1 cellular context compared by ENCODE assay signal in the genomic region with DNA sequence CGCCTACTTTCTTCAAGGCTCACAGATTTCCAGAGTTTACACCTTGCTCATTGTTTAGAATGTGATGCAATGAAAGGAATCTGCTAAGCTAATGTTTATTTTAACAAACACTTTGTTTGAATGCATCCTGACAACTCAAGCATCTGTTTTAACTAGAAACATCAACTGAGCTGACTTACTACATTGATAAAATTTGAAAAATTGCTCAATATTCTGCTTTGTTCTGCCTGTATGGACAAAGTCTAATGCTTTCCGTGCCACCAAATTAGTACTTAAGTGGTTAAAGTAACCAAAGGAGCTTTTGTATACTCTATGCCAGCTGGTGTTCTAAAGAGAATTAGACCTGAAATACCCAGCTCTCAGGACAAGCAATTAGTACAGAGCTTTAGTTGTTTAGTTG.
TF ChIP-seq lines count a peak whose summit lies in the region.

No MANE protein-coding gene starts in this region.

TF ChIP-seq in HepG2, 621 proteins besides CTCF, POLR2A, EP300 and RAD21 (continued from another document):
- no peak for TF ChIP-seq RBM39 (IDR thresholded peaks at IDR 0.05; ENCODE audit: low read depth, low read length, poor library complexity, severe bottlenecking)
- TF ChIP-seq, protein P1, sequence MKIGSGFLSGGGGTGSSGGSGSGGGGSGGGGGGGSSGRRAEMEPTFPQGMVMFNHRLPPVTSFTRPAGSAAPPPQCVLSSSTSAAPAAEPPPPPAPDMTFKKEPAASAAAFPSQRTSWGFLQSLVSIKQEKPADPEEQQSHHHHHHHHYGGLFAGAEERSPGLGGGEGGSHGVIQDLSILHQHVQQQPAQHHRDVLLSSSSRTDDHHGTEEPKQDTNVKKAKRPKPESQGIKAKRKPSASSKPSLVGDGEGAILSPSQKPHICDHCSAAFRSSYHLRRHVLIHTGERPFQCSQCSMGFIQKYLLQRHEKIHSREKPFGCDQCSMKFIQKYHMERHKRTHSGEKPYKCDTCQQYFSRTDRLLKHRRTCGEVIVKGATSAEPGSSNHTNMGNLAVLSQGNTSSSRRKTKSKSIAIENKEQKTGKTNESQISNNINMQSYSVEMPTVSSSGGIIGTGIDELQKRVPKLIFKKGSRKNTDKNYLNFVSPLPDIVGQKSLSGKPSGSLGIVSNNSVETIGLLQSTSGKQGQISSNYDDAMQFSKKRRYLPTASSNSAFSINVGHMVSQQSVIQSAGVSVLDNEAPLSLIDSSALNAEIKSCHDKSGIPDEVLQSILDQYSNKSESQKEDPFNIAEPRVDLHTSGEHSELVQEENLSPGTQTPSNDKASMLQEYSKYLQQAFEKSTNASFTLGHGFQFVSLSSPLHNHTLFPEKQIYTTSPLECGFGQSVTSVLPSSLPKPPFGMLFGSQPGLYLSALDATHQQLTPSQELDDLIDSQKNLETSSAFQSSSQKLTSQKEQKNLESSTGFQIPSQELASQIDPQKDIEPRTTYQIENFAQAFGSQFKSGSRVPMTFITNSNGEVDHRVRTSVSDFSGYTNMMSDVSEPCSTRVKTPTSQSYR (CRISPR knock-in tag; IDR thresholded peaks at IDR 0.05; ENCODE audit: borderline replicate concordance) = peak; percentile 25; the same call in 1 of the 2 replicates
- TF ChIP-seq GZF1 (CRISPR knock-in tag; IDR thresholded peaks at IDR 0.05) = no peak
- no peak for TF ChIP-seq ZNF772 (CRISPR knock-in tag; IDR thresholded peaks at IDR 0.05)
- TF ChIP-seq, protein P2, sequence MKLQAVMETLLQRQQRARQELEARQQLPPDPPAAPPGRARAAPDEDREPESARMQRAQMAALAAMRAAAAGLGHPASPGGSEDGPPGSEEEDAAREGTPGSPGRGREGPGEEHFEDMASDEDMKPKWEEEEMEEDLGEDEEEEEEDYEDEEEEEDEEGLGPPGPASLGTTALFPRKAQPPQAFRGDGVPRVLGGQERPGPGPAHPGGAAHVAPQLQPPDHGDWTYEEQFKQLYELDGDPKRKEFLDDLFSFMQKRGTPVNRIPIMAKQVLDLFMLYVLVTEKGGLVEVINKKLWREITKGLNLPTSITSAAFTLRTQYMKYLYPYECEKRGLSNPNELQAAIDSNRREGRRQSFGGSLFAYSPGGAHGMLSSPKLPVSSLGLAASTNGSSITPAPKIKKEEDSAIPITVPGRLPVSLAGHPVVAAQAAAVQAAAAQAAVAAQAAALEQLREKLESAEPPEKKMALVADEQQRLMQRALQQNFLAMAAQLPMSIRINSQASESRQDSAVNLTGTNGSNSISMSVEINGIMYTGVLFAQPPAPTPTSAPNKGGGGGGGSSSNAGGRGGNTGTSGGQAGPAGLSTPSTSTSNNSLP (IDR thresholded peaks at IDR 0.05; ENCODE audit: low read depth, low read length) = peak; percentile 67
- TF ChIP-seq, protein P3, sequence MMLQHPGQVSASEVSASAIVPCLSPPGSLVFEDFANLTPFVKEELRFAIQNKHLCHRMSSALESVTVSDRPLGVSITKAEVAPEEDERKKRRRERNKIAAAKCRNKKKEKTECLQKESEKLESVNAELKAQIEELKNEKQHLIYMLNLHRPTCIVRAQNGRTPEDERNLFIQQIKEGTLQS (CRISPR knock-in tag; IDR thresholded peaks at IDR 0.05) = no peak
- no peak for TF ChIP-seq SOX6 (IDR thresholded peaks at IDR 0.05)
- peak; percentile 94 for TF ChIP-seq SOX6 (CRISPR knock-in tag; IDR thresholded peaks at IDR 0.05)
- no peak for TF ChIP-seq CREB1 (IDR thresholded peaks at IDR 0.05)
- TF ChIP-seq CREB1 (CRISPR knock-in tag; IDR thresholded peaks at IDR 0.05) = peak; percentile 29; the same call in 1 of the 2 replicates
- TF ChIP-seq, protein P4, sequence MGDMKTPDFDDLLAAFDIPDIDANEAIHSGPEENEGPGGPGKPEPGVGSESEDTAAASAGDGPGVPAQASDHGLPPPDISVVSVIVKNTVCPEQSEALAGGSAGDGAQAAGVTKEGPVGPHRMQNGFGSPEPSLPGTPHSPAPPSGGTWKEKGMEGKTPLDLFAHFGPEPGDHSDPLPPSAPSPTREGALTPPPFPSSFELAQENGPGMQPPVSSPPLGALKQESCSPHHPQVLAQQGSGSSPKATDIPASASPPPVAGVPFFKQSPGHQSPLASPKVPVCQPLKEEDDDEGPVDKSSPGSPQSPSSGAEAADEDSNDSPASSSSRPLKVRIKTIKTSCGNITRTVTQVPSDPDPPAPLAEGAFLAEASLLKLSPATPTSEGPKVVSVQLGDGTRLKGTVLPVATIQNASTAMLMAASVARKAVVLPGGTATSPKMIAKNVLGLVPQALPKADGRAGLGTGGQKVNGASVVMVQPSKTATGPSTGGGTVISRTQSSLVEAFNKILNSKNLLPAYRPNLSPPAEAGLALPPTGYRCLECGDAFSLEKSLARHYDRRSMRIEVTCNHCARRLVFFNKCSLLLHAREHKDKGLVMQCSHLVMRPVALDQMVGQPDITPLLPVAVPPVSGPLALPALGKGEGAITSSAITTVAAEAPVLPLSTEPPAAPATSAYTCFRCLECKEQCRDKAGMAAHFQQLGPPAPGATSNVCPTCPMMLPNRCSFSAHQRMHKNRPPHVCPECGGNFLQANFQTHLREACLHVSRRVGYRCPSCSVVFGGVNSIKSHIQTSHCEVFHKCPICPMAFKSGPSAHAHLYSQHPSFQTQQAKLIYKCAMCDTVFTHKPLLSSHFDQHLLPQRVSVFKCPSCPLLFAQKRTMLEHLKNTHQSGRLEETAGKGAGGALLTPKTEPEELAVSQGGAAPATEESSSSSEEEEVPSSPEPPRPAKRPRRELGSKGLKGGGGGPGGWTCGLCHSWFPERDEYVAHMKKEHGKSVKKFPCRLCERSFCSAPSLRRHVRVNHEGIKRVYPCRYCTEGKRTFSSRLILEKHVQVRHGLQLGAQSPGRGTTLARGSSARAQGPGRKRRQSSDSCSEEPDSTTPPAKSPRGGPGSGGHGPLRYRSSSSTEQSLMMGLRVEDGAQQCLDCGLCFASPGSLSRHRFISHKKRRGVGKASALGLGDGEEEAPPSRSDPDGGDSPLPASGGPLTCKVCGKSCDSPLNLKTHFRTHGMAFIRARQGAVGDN (CRISPR knock-in tag; IDR thresholded peaks at IDR 0.05) = no peak
- TF ChIP-seq ETV5 (CRISPR knock-in tag; IDR thresholded peaks at IDR 0.05; ENCODE audit: borderline replicate concordance) = peak; percentile 31; the same call in 1 of the 2 replicates
- TF ChIP-seq DPF2 (CRISPR knock-in tag; IDR thresholded peaks at IDR 0.05; ENCODE audit: borderline replicate concordance, low read depth) = 0 out of 2 replicates have a peak, but pooled peaks have one; percentile 15
- no peak for TF ChIP-seq NBN (conservative IDR thresholded peaks at IDR 0.05)
- peak; percentile 44; the same call in 1 of the 2 replicates for TF ChIP-seq FOXP1 (IDR thresholded peaks at IDR 0.05)
- peak; percentile 92 for TF ChIP-seq FOXP1 (CRISPR knock-in tag; IDR thresholded peaks at IDR 0.05)
- TF ChIP-seq PCBP2 (optimal IDR thresholded peaks at IDR 0.05; ENCODE audit: low read depth, low read length, poor library complexity, severe bottlenecking) = no peak
- TF ChIP-seq ATF7 (IDR thresholded peaks at IDR 0.05) = no peak
- TF ChIP-seq ATF7 (CRISPR knock-in tag; IDR thresholded peaks at IDR 0.05) = no peak
- 0 out of 2 replicates have a peak, but pooled peaks have one; percentile 40 for TF ChIP-seq KDM6A (CRISPR knock-in tag; IDR thresholded peaks at IDR 0.05; ENCODE audit: low read depth)
- TF ChIP-seq SMAD1 (CRISPR knock-in tag; IDR thresholded peaks at IDR 0.05; ENCODE audit: borderline replicate concordance, low read depth) = no peak
- peak; percentile 15; the same call in 1 of the 2 replicates for TF ChIP-seq RCOR2 (CRISPR knock-in tag; IDR thresholded peaks at IDR 0.05)
- TF ChIP-seq MEIS2 (CRISPR knock-in tag; IDR thresholded peaks at IDR 0.05) = no peak
- TF ChIP-seq, protein P5, sequence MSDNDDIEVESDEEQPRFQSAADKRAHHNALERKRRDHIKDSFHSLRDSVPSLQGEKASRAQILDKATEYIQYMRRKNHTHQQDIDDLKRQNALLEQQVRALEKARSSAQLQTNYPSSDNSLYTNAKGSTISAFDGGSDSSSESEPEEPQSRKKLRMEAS (IDR thresholded peaks at IDR 0.05) = no peak
- peak; percentile 78 for TF ChIP-seq TCF7 (IDR thresholded peaks at IDR 0.05; ENCODE audit: low read depth)
- no peak for TF ChIP-seq AHR (CRISPR knock-in tag; IDR thresholded peaks at IDR 0.05)
